Comparison of ENCODE assay signal across 12 cellular contexts in genomic region chr2:12177995-12178760, GRCh38.
A peak's percentile ranks its signal among the peaks of the same experiment; 100 is the strongest.
DNase-seq lines count a peak whose midpoint lies in the region; ATAC-seq and TF ChIP-seq lines count a peak whose summit lies in the region.
"Had no signal": no experiment of that assay in that cellular context is flagged by ENCODE, and none has a peak within 500 bp of the region (broad histone marks: within the 10 kb centered on the region; RNA-seq: fewer than 3 reads in every experiment).

No MANE protein-coding gene starts in this region.

- WGBS in right cardiac atrium, result 86% methylated on average over 4 of the region's 4 CpGs

- H3K4me2 ChIP-seq in DOHH2 (ENCODE audit: low read length), result peak overlapping the region; percentile 44

- POLR2A ChIA-PET in activated CD4-positive, alpha-beta memory T cell treated with anti-CD3 and anti-CD28 coated beads, Interleukin-2, amount 10 ng/mL, durations not matched to agents 7 days and 5 days (lab: Charles Lee), result no interaction called here

- peaks cover 35% of the 10 kb centered on the region for H3K4me1 Mint-ChIP-seq in activated CD4-positive, alpha-beta memory T cell treated with anti-CD3 and anti-CD28 coated beads, Interleukin-2, amount 10 ng/mL, durations not matched to agents 7 days and 5 days
- H3K4me1 Mint-ChIP-seq in natural killer cell, result peaks cover 27 to 34% of the 10 kb centered on the region in 2 donors

- H3K79me2 ChIP-seq in DOHH2 (ENCODE audit: control insufficient read depth, low read length), result no peaks in the 10 kb centered on the region

- intact Hi-C loops in natural killer cell (cut with micrococcal nuclease), result loop anchor here (5.0 kb wide), 2 partner anchors 116 to 539 kb away; partner anchors contain the start of gene TRIB2
- intact Hi-C loops in right cardiac atrium (cut with DNase I), result no loop called here

- H3K36me3 Mint-ChIP-seq in activated CD4-positive, alpha-beta memory T cell treated with anti-CD3 and anti-CD28 coated beads, Interleukin-2, amount 10 ng/mL, durations not matched to agents 7 days and 5 days (ENCODE audit: low read depth), result no peaks in the 10 kb centered on the region
- H3K36me3 Mint-ChIP-seq in natural killer cell, result no peaks in the 10 kb centered on the region

- no peaks in the 10 kb centered on the region for H3K36me3 ChIP-seq in DOHH2 (ENCODE audit: control insufficient read depth, low read length)
- H3K36me3 ChIP-seq: neutrophil had no signal

- H3K27me3 Mint-ChIP-seq in activated CD4-positive, alpha-beta memory T cell treated with anti-CD3 and anti-CD28 coated beads, Interleukin-2, amount 10 ng/mL, durations not matched to agents 7 days and 5 days, result peaks cover 2% of the 10 kb centered on the region
- peaks cover 8 to 24% of the 10 kb centered on the region in 2 donors for H3K27me3 Mint-ChIP-seq in natural killer cell (ENCODE audit: low read depth in 2 of 2)

- no peaks in the 10 kb centered on the region for H3K27me3 ChIP-seq in DOHH2 (ENCODE audit: control insufficient read depth, low read length)
- no peaks in the 10 kb centered on the region for H3K27me3 ChIP-seq in right cardiac atrium (ENCODE audit: control insufficient read depth, insufficient read depth)
- H3K27me3 ChIP-seq: neutrophil had no signal

- H3K9me3 Mint-ChIP-seq in activated CD4-positive, alpha-beta memory T cell treated with anti-CD3 and anti-CD28 coated beads, Interleukin-2, amount 10 ng/mL, durations not matched to agents 7 days and 5 days, result no peaks in the 10 kb centered on the region
- no peaks in the 10 kb centered on the region for H3K9me3 Mint-ChIP-seq in natural killer cell

- H3K9me3 ChIP-seq in DOHH2 (ENCODE audit: control insufficient read depth, insufficient read depth, low read length) (no peaks in the 10 kb centered on the region), right cardiac atrium (ENCODE audit: control insufficient read depth, low read length) (no peaks in the 10 kb centered on the region)
- H3K9me3 ChIP-seq: neutrophil had no signal

- H3K4me1 ChIP-seq in DOHH2 (ENCODE audit: control insufficient read depth, low read length), result peaks cover 21% of the 10 kb centered on the region
- peaks cover 5% of the 10 kb centered on the region for H3K4me1 ChIP-seq in right cardiac atrium (ENCODE audit: control insufficient read depth, insufficient read depth, low read length)

- TF ChIP-seq CTCF in DOHH2 (IDR thresholded peaks at IDR 0.05; ENCODE audit: low read depth, low read length, poor library complexity, severe bottlenecking) (no peak), natural killer cell (IDR thresholded peaks at IDR 0.05) (no peak), GM10266 (IDR thresholded peaks at IDR 0.05; ENCODE audit: control insufficient read depth, insufficient read depth, low read depth, missing control alignments) (no peak)

- H3K27ac Mint-ChIP-seq in activated CD4-positive, alpha-beta memory T cell treated with anti-CD3 and anti-CD28 coated beads, Interleukin-2, amount 10 ng/mL, durations not matched to agents 7 days and 5 days, result peak overlapping the region; percentile 55
- peak overlapping the region; percentile 43 to 69 for H3K27ac Mint-ChIP-seq in natural killer cell

- no peak for DNase-seq in activated CD4-positive, alpha-beta memory T cell treated with anti-CD3 and anti-CD28 coated beads, Interleukin-2, amount 10 ng/mL, durations not matched to agents 7 days and 5 days
- DNase-seq in natural killer cell (no peak), GM10266 (ENCODE audit: extremely low spot score) (no peak), right cardiac atrium (no peak), COR-L47 (lab: John Stamatoyannopoulos, UW) (no peak)
- DNase-seq: activated CD4-positive, alpha-beta T cell treated with anti-CD3 and anti-CD28 coated beads for 4 hours; NCI-H524 treated with DMSO at 0.1 percent for 48 hours had no signal

- H3K27ac ChIP-seq in DOHH2 (ENCODE audit: low read depth, low read length), result no peak overlapping the region
- no peak overlapping the region for H3K27ac ChIP-seq in right cardiac atrium (ENCODE audit: low read length)
- H3K27ac ChIP-seq: coronary artery, neutrophil had no signal

- no peaks in the 10 kb centered on the region for H4K20me1 ChIP-seq in DOHH2 (ENCODE audit: control insufficient read depth, insufficient read depth, low read depth, low read length)

- peak; percentile 1 for ATAC-seq in HG02610 (IDR thresholded peaks at IDR 0.05; ENCODE audit: unreplicated experiment)
- ATAC-seq in natural killer cell, result peak; percentile 42 to 51 (median 46)
- no peak for ATAC-seq in GM21786 (IDR thresholded peaks at IDR 0.05; ENCODE audit: unreplicated experiment)
- ATAC-seq in right cardiac atrium, result no peak

- CTCF ChIA-PET in activated CD4-positive, alpha-beta memory T cell treated with anti-CD3 and anti-CD28 coated beads, Interleukin-2, amount 10 ng/mL, durations not matched to agents 7 days and 5 days (lab: Charles Lee), result interaction anchor here (0.6 kb wide), 1 partner anchor 22 kb away, joined by 4 read pairs; no protein-coding TSS in a partner anchor

- H3K4me3 Mint-ChIP-seq in activated CD4-positive, alpha-beta memory T cell treated with anti-CD3 and anti-CD28 coated beads, Interleukin-2, amount 10 ng/mL, durations not matched to agents 7 days and 5 days, result no peak overlapping the region
- H3K4me3 Mint-ChIP-seq in natural killer cell, result peak overlapping the region; percentile 1

- H3K4me3 ChIP-seq in DOHH2 (ENCODE audit: low read length) (no peak overlapping the region), right cardiac atrium (ENCODE audit: low read length) (no peak overlapping the region)
- H3K4me3 ChIP-seq: coronary artery had no signal

- no peaks in the 10 kb centered on the region for H3K9me2 ChIP-seq in DOHH2 (replicated peaks; ENCODE audit: control insufficient read depth, low read length)

- H3F3A ChIP-seq in DOHH2 (ENCODE audit: control insufficient read depth, insufficient read depth), result no peaks in the 10 kb centered on the region

Comparison
In these comparisons a context has a peak if more than half of its experiments do, and no peak if none do; other contexts are left out.
1. ATAC-seq: peak in HG02610 (single experiment) and natural killer cell (3 of 3); none in GM21786 (single experiment) and right cardiac atrium (0 of 2).